In the genomic region with DNA sequence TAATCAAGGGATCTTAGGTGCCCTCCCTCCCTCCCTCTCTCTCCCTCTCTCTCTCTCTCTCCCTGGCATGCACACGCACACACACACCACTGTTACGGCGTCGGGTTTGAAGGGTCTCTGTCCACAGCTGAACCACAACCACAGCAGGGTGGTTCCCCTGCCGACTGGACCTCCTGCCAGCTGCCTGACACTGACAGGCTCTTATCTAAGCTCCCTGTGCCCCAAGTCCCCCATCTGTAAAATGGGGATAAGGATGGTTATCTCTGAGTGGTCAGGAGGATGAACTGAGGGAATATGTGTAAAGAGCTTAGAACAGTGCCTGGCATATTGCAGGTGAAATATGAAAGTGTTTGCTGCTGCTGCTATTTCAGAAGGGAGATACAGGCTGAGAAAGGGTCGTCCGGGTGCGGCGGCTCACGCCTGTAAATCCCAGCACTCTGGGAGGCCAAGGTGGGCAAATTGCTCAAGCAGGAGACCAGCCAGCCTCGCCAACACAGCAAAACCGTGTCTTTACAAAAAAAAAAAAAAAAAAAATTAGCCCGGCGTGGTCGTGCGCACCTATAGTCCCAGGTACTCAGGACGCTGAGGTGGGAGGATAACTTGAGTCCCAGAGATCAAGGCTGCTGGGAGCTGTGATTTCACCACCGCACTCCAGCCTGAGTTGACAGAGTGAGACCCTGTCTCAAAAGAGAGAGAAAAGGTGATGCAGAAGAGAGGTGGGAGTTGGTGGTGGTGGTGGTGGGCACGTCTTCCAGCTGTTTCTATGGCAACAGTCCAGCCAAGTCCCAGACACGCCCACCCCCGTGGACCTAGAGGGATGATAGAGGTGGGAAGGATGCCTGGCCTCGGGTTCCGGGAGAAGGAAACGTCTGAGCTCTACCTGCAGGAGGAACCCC, we compare ENCODE assay signal across 29 cellular contexts. TPM values are rescaled to one million over a fixed set of nuclear protein-coding genes. Genes with fewer than 3 reads are reported as not detected.
DNase-seq lines count a peak whose midpoint lies in the region; ATAC-seq and TF ChIP-seq lines count a peak whose summit lies in the region.
"Had no signal": no experiment of that assay in that cellular context is flagged by ENCODE, and none has a peak within 500 bp of the region (broad histone marks: within the 10 kb centered on the region; RNA-seq: fewer than 3 reads in every experiment).

No MANE protein-coding gene starts in this region.

- no peak overlapping the region for H3K4me3 Mint-ChIP-seq in activated CD4-positive, alpha-beta T cell treated with anti-CD3 and anti-CD28 coated beads, Interleukin-2, amount 10 ng/mL, durations not matched to agents 7 days and 5 days
- H3K4me3 Mint-ChIP-seq in WTC11, result peak overlapping the region; percentile 68
- H3K4me3 Mint-ChIP-seq: activated T-cell treated with anti-CD3 and anti-CD28 coated beads, Interleukin-2, amount 50 U/mL, for 4 hours; CD4-positive, alpha-beta T cell; type B pancreatic cell had no signal

- POLR2A ChIA-PET in activated CD4-positive, alpha-beta T cell treated with anti-CD3 and anti-CD28 coated beads, Interleukin-2, amount 10 ng/mL, durations not matched to agents 7 days and 5 days (lab: Charles Lee), result interaction anchor here (0.6 kb wide), 2 partner anchors 124 to 1236 kb away, joined by 4 to 5 read pairs; no protein-coding TSS in a partner anchor
- POLR2A ChIA-PET in WTC11 (lab: Charles Lee), result interaction anchor here (0.7 to 1.3 kb wide), 3 partner anchors 9 to 124 kb away, joined by 3 to 4 read pairs (median 4); partner anchors contain the start of gene UBE2S

- no peaks in the 10 kb centered on the region for H3K36me3 Mint-ChIP-seq in activated CD4-positive, alpha-beta T cell treated with anti-CD3 and anti-CD28 coated beads, Interleukin-2, amount 10 ng/mL, durations not matched to agents 7 days and 5 days (ENCODE audit: low read depth)
- no peaks in the 10 kb centered on the region for H3K36me3 Mint-ChIP-seq in WTC11

- no peaks in the 10 kb centered on the region for H3K9me3 ChIP-seq in iPS-15b (ENCODE audit: control insufficient read depth, insufficient read depth, low read length)
- no peaks in the 10 kb centered on the region for H3K9me3 ChIP-seq in psoas muscle
- H3K9me3 ChIP-seq: breast epithelium, lower lobe of right lung had no signal

- H3K4me1 Mint-ChIP-seq in activated CD4-positive, alpha-beta T cell treated with anti-CD3 and anti-CD28 coated beads, Interleukin-2, amount 10 ng/mL, durations not matched to agents 7 days and 5 days, result peaks cover 15% of the 10 kb centered on the region
- H3K4me1 Mint-ChIP-seq in WTC11, result peaks cover 23% of the 10 kb centered on the region

- peaks cover 54% of the 10 kb centered on the region for H3K27me3 Mint-ChIP-seq in activated CD4-positive, alpha-beta T cell treated with anti-CD3 and anti-CD28 coated beads, Interleukin-2, amount 10 ng/mL, durations not matched to agents 7 days and 5 days
- H3K27me3 Mint-ChIP-seq in WTC11 (ENCODE audit: low read depth), result no peaks in the 10 kb centered on the region; the same call in 1 of the 2 replicates

- H3K27ac ChIP-seq in substantia nigra (ENCODE audit: low read depth, low read length, poor library complexity, severe bottlenecking) (peak overlapping the region; percentile 73), psoas muscle (no peak overlapping the region)
- H3K27ac ChIP-seq: breast epithelium, coronary artery, GM23248, lower lobe of right lung had no signal

- CTCF ChIA-PET in activated CD4-positive, alpha-beta T cell treated with anti-CD3 and anti-CD28 coated beads, Interleukin-2, amount 10 ng/mL, durations not matched to agents 7 days and 5 days (lab: Charles Lee), result no interaction called here
- CTCF ChIA-PET in WTC11 (lab: Charles Lee), result interaction anchor here (0.7 to 1.5 kb wide), 3 partner anchors 9 to 209 kb away, joined by 3 to 4 read pairs (median 4); no protein-coding TSS in a partner anchor

- intact Hi-C loops in psoas muscle (cut with DNase I), result no loop called here

- 22 to 27% (median 26%) methylated on average over 24 of the region's 24 CpGs for WGBS in psoas muscle, 3 donors

- no peak for DNase-seq in activated CD4-positive, alpha-beta T cell treated with anti-CD3 and anti-CD28 coated beads, Interleukin-2, amount 10 ng/mL, durations not matched to agents 7 days and 5 days
- no peak for DNase-seq in activated CD4-positive, alpha-beta T cell treated with anti-CD3 and anti-CD28 coated beads, Interleukin-2, amount 50 U/mL, for 4 hours
- DNase-seq in WTC11 (ENCODE audit: low spot score) (no peak), substantia nigra (lab: John Stamatoyannopoulos, UW) (peak in 2 of 49 donors; percentile 18 to 37), NCI-H510A (lab: John Stamatoyannopoulos, UW) (no peak), psoas muscle (no peak), NCI-H510A treated with DMSO at 0.1 percent for 48 hours (lab: John Stamatoyannopoulos, UW) (no peak)
- DNase-seq: activated CD4-positive, CD25-positive, alpha-beta regulatory T cell treated with anti-CD3 and anti-CD28 coated beads, Interleukin-2, amount 50 U/mL, for 72 hours; activated T-cell treated with anti-CD3 and anti-CD28 coated beads, Interleukin-2, amount 50 U/mL, for 4 hours; CD4-positive, alpha-beta T cell; DMS153; islet precursor cell; lower lobe of right lung; NCI-H2029 treated with DMSO at 0.1 percent for 48 hours; nephron progenitor cell; NK-92 treated with Interleukin-12 subunit alpha and Interleukin-12 subunit beta, amount 100 ng/mL, for 24 hours; SHP77 treated with DMSO at 0.1 percent for 48 hours; stimulated activated CD4-positive, alpha-beta T cell treated with anti-CD3 and anti-CD28 coated beads, Interleukin-15, amount 100 ng/mL, for 24 hours had no signal

- ATAC-seq in WTC11 (no peak), psoas muscle (no peak)
- ATAC-seq: activated T-cell treated with anti-CD3 and anti-CD28 coated beads, Interleukin-2, amount 50 U/mL, for 4 hours; lower lobe of right lung; sciatic nerve had no signal

- peaks cover 86% of the 10 kb centered on the region for H3K27me3 ChIP-seq in iPS-15b (ENCODE audit: control insufficient read depth, insufficient read depth, low read length)
- peaks cover 3 to 77% (median 46%) of the 10 kb centered on the region in 3 donors for H3K27me3 ChIP-seq in psoas muscle (ENCODE audit: insufficient read depth in 3 of 3, low read length in 2 of 3)

- H3K4me3 ChIP-seq in iPS-15b (ENCODE audit: low read depth, low read length) (peak overlapping the region; percentile 26), psoas muscle (no peak overlapping the region)
- H3K4me3 ChIP-seq: breast epithelium, coronary artery, GM23248, lower lobe of right lung had no signal

- TF ChIP-seq CTCF in WTC11 (IDR thresholded peaks at IDR 0.05) (no peak), psoas muscle (IDR thresholded peaks at IDR 0.05) (no peak)

- H3K36me3 ChIP-seq in iPS-15b (ENCODE audit: control insufficient read depth, insufficient read depth, low read length) (no peaks in the 10 kb centered on the region), psoas muscle (ENCODE audit: insufficient read depth in 1 of 2, low read depth in 1 of 2) (no peaks in the 10 kb centered on the region)
- H3K36me3 ChIP-seq: breast epithelium, lower lobe of right lung had no signal

- H3K27ac Mint-ChIP-seq in activated CD4-positive, alpha-beta T cell treated with anti-CD3 and anti-CD28 coated beads, Interleukin-2, amount 10 ng/mL, durations not matched to agents 7 days and 5 days, result peak overlapping the region; percentile 60
- H3K27ac Mint-ChIP-seq in WTC11, result no peak overlapping the region
- H3K27ac Mint-ChIP-seq: CD4-positive, alpha-beta T cell; nephron progenitor cell; type B pancreatic cell had no signal

- H3K4me1 ChIP-seq in iPS-15b (ENCODE audit: control insufficient read depth, insufficient read depth, low read length) (peaks cover 6% of the 10 kb centered on the region), psoas muscle (no peaks in the 10 kb centered on the region)
- H3K4me1 ChIP-seq: breast epithelium had no signal

- no peaks in the 10 kb centered on the region for H3K9me3 Mint-ChIP-seq in activated CD4-positive, alpha-beta T cell treated with anti-CD3 and anti-CD28 coated beads, Interleukin-2, amount 10 ng/mL, durations not matched to agents 7 days and 5 days
- no peaks in the 10 kb centered on the region for H3K9me3 Mint-ChIP-seq in WTC11
- H3K9me3 Mint-ChIP-seq: activated T-cell treated with anti-CD3 and anti-CD28 coated beads, Interleukin-2, amount 50 U/mL, for 4 hours; CD4-positive, alpha-beta T cell; type B pancreatic cell had no signal

- H3K9ac ChIP-seq in iPS-15b (ENCODE audit: low read depth, low read length), result no peak overlapping the region
- H3K9ac ChIP-seq: GM23248 had no signal

TF ChIP-seq in WTC11, 78 proteins besides CTCF, POLR2A, EP300 and RAD21 (continues in another document):
- peak; percentile 27; the same call in 1 of the 2 replicates for TF ChIP-seq TEAD4 (CRISPR knock-in tag; IDR thresholded peaks at IDR 0.05)

RNA-seq across cellular contexts. Expression of gene SHISA7, which starts 1.0 kb away (rescaled TPM):
- total RNA-seq in activated CD4-positive, alpha-beta T cell treated with anti-CD3 and anti-CD28 coated beads, Interleukin-2, amount 10 ng/mL, durations not matched to agents 7 days and 5 days, result not detected
- total RNA-seq in WTC11 (2021), result 0.79 to 0.94 TPM (median 0.87 TPM) in 3 replicates
- not detected for total RNA-seq in psoas muscle
- under 1 TPM in 1 of 3 donors, not detected in 2; 0.01 TPM for polyA plus RNA-seq in psoas muscle
- total RNA-seq: A172; activated T-cell treated with anti-CD3 and anti-CD28 coated beads, Interleukin-2, amount 50 U/mL, for 4 hours; CD4-positive, alpha-beta T cell; fibroblast of lung; G401; GM23248; lower lobe of right lung; mononuclear cell; posterior vena cava had no signal
- polyA plus RNA-seq: fibroblast of lung, GM23248 had no signal

RNA-seq across cellular contexts. Expression of gene ISOC2, which starts 17.4 kb away (rescaled TPM):
- 10 to 100 TPM; 18.9 to 20.7 TPM for total RNA-seq in activated CD4-positive, alpha-beta T cell treated with anti-CD3 and anti-CD28 coated beads, Interleukin-2, amount 10 ng/mL, durations not matched to agents 7 days and 5 days
- total RNA-seq in WTC11 (2021), result 96.3 to 96.6 TPM (median 96.4 TPM) in 3 replicates
- 10 to 100 TPM; 32.0 to 78.0 (median 48.1) TPM for total RNA-seq in psoas muscle
- 100 to 1,000 TPM in 2 of 3 donors, 10 to 100 TPM in 1; 78.7 to 177 (median 109) TPM for polyA plus RNA-seq in psoas muscle

RNA-seq across cellular contexts. Expression of gene C19orf85, which starts 20.5 kb away (rescaled TPM):
- total RNA-seq in activated CD4-positive, alpha-beta T cell treated with anti-CD3 and anti-CD28 coated beads, Interleukin-2, amount 10 ng/mL, durations not matched to agents 7 days and 5 days, result not detected
- total RNA-seq in WTC11 (2021), result 2.1 to 2.5 TPM (median 2.2 TPM) in 3 replicates
- not detected for total RNA-seq in psoas muscle
- polyA plus RNA-seq in psoas muscle, result not detected
- total RNA-seq: A172; activated T-cell treated with anti-CD3 and anti-CD28 coated beads, Interleukin-2, amount 50 U/mL, for 4 hours; breast epithelium; CD4-positive, alpha-beta T cell; fibroblast of lung; G401; GM23248; lower lobe of right lung; mononuclear cell; posterior vena cava; sciatic nerve had no signal
- polyA plus RNA-seq: fibroblast of lung, GM23248 had no signal

RNA-seq across cellular contexts. Expression of gene ZNF628, which starts 32.3 kb away (rescaled TPM):
- total RNA-seq in activated CD4-positive, alpha-beta T cell treated with anti-CD3 and anti-CD28 coated beads, Interleukin-2, amount 10 ng/mL, durations not matched to agents 7 days and 5 days, result 1 to 10 TPM; 7.3 to 9.7 TPM
- total RNA-seq in WTC11 (2021), result 14.0 to 23.6 TPM (median 17.8 TPM) in 3 replicates
- 10 to 100 TPM in 2 of 4 donors, 1 to 10 TPM in 2; 5.9 to 14.3 (median 11.5) TPM for total RNA-seq in psoas muscle
- polyA plus RNA-seq in psoas muscle, result 10 to 100 TPM; 11.8 to 12.4 (median 12.2) TPM

RNA-seq across cellular contexts. Expression of gene UBE2S, which starts 36.5 kb away (rescaled TPM):
- total RNA-seq in activated CD4-positive, alpha-beta T cell treated with anti-CD3 and anti-CD28 coated beads, Interleukin-2, amount 10 ng/mL, durations not matched to agents 7 days and 5 days, result 100 to 1,000 TPM; 238 to 255 TPM
- total RNA-seq in WTC11 (2021) (442 to 516 TPM (median 467 TPM) in 3 replicates), psoas muscle (10 to 100 TPM; 15.4 to 26.7 (median 21.2) TPM)
- 10 to 100 TPM in 2 of 3 donors, 1 to 10 TPM in 1; 5.6 to 22.8 (median 16.6) TPM for polyA plus RNA-seq in psoas muscle
